In genomic region chr3:31572605-31573459, GRCh38 we compare ENCODE assay signal across 15 cellular contexts. TPM values are rescaled to one million over a fixed set of nuclear protein-coding genes. Genes with fewer than 3 reads are reported as not detected.
DNase-seq lines count a peak whose midpoint lies in the region; ATAC-seq, FAIRE-seq and TF ChIP-seq lines count a peak whose summit lies in the region.
"Had no signal": no experiment of that assay in that cellular context is flagged by ENCODE, and none has a peak within 500 bp of the region (broad histone marks: within the 10 kb centered on the region; RNA-seq: fewer than 3 reads in every experiment).

No MANE protein-coding gene starts in this region.

- no peak for DNase-seq in GM12891 (ENCODE audit: insufficient read length, low spot score)
- DNase-seq in GM12878 (ENCODE audit: low read depth, low spot score): no peak
- DNase-seq in central memory CD4-positive, alpha-beta T cell: no peak
- DNase-seq in activated naive CD8-positive, alpha-beta T cell treated with anti-CD3 and anti-CD28 coated beads, Interleukin-2, amount 50 U/mL, for 24 hours: no peak
- DNase-seq in NCI-H146 (lab: John Stamatoyannopoulos, UW): no peak
- DNase-seq in UCSD-AML1 (lab: John Stamatoyannopoulos, UW; ENCODE audit: unreplicated experiment): no peak
- DNase-seq: activated T-cell treated with anti-CD3 and anti-CD28 coated beads, Interleukin-2, amount 50 U/mL, for 1 hour; brain microvascular endothelial cell; CD8-positive, alpha-beta memory T cell; kidney glomerular epithelial cell; NCI-H524 treated with DMSO at 0.1 percent for 48 hours; stimulated activated CD4-positive, alpha-beta T cell treated with anti-CD3 and anti-CD28 coated beads, Interleukin-2, amount 100 ng/mL, for 48 hours; testis had no signal

- H3K4me1 Mint-ChIP-seq in activated naive CD8-positive, alpha-beta T cell treated with anti-CD3 and anti-CD28 coated beads, Interleukin-2, amount 50 U/mL, for 24 hours: peaks cover 34% of the 10 kb centered on the region

- RAD21 ChIA-PET in GM12878 (lab: Charles Lee; ENCODE audit: unreplicated experiment): interaction anchor here (1.0 to 1.8 kb wide), 2 partner anchors 33 to 40 kb away, joined by 4 to 5 read pairs; partner anchors contain the start of gene STT3B

- no peaks in the 10 kb centered on the region for H3K9me3 Mint-ChIP-seq in activated naive CD8-positive, alpha-beta T cell treated with anti-CD3 and anti-CD28 coated beads, Interleukin-2, amount 50 U/mL, for 24 hours
- H3K9me3 Mint-ChIP-seq: CD8-positive, alpha-beta memory T cell had no signal

- no TSS peak for BruUV-seq in GM12878 (replicated peaks; lab: Mats Ljungman, UMichigan)

- no peak for TF ChIP-seq EP300 in GM12878 (IDR thresholded peaks at IDR 0.05; ENCODE audit: borderline replicate concordance in 1 of 2, control insufficient read depth in 1 of 2, low read depth in 2 of 2, low read length in 2 of 2)

- peaks cover 86% of the 10 kb centered on the region for H3K79me2 ChIP-seq in GM12878 (ENCODE audit: control insufficient read depth, insufficient read depth, low read length)

- no peak for TF ChIP-seq RAD21 in GM12878 (IDR thresholded peaks at IDR 0.05; ENCODE audit: insufficient read depth, low read depth, low read length)

- FAIRE-seq in GM12891 (lab: Jason Lieb, UNC) (peak; percentile 47), GM12878 (lab: Jason Lieb, UNC) (peak; percentile 18)

- no peak overlapping the region for H3K9ac ChIP-seq in GM12878 (ENCODE audit: control insufficient read depth, insufficient read depth, low read length)

- in situ Hi-C loops in GM12878 (cut with MboI): no loop called here

- no peak overlapping the region for H3K4me3 ChIP-seq in GM12878
- H3K4me3 ChIP-seq: testis had no signal

- TF ChIP-seq POLR2A in GM12891 (IDR thresholded peaks at IDR 0.05; ENCODE audit: low read depth, low read length): no peak
- TF ChIP-seq POLR2A in GM12878 (IDR thresholded peaks at IDR 0.05; ENCODE audit: low read depth, low read length): no peak

- WGBS in GM12878 (ENCODE audit: insufficient coverage, insufficient replicate concordance, low lambda C conversion rate, missing lambda C conversion rate): 2% methylated on average over 4 of the region's 4 CpGs

- TF ChIP-seq CTCF in GM12878 (IDR thresholded peaks at IDR 0.05 in 2 of 3, conservative IDR thresholded peaks at IDR 0.05 in 1 of 3; ENCODE audit: control insufficient read depth in 2 of 3, extremely low read depth in 1 of 3, insufficient read depth in 1 of 3, low read depth in 3 of 3, low read length in 3 of 3): no peak

- intact Hi-C loops in GM12878 (cut with micrococcal nuclease; ENCODE audit: unreplicated experiment): no loop called here

- H4K20me1 ChIP-seq in GM12878 (ENCODE audit: control insufficient read depth, insufficient read depth): peaks cover 11% of the 10 kb centered on the region; the same call in 1 of the 2 replicates

- no peak overlapping the region for H3K27ac Mint-ChIP-seq in activated naive CD8-positive, alpha-beta T cell treated with anti-CD3 and anti-CD28 coated beads, Interleukin-2, amount 50 U/mL, for 24 hours
- H3K27ac Mint-ChIP-seq: CD8-positive, alpha-beta memory T cell had no signal

- peak; percentile 39 for ATAC-seq in GM21360 (IDR thresholded peaks at IDR 0.05; ENCODE audit: unreplicated experiment)
- peak; percentile 38 for ATAC-seq in HG03457 (IDR thresholded peaks at IDR 0.05; ENCODE audit: unreplicated experiment)
- peak; percentile 75 for ATAC-seq in GM12878
- ATAC-seq in activated naive CD8-positive, alpha-beta T cell treated with anti-CD3 and anti-CD28 coated beads, Interleukin-2, amount 50 U/mL, for 24 hours: no peak

- SMC1A ChIA-PET in GM12878 (lab: Charles Lee; ENCODE audit: uncharacterized antibody, unreplicated experiment): interaction anchor here (0.6 to 1.3 kb wide), 3 partner anchors 8 to 43 kb away, joined by 3 read pairs; no protein-coding TSS in a partner anchor

- peaks cover 0 to 2% of the 10 kb centered on the region in 2 experiments; a peak in 1 of 4 replicates for H3K36me3 ChIP-seq in GM12878 (ENCODE audit: control insufficient read depth in 2 of 2, insufficient read depth in 2 of 2, low read length in 1 of 2)
- H3K36me3 ChIP-seq: brain microvascular endothelial cell had no signal

- H3K36me3 Mint-ChIP-seq in activated naive CD8-positive, alpha-beta T cell treated with anti-CD3 and anti-CD28 coated beads, Interleukin-2, amount 50 U/mL, for 24 hours (ENCODE audit: low read depth): peaks cover 17% of the 10 kb centered on the region

- no peaks in the 10 kb centered on the region; the same call in 1 of the 3 replicates for H3K9me3 ChIP-seq in GM12878 (replicated peaks; ENCODE audit: control insufficient read depth, insufficient read depth, low read length)
- H3K9me3 ChIP-seq: testis had no signal

- H3K27ac ChIP-seq in GM12878 (ENCODE audit: control insufficient read depth, insufficient read depth): no peak overlapping the region
- H3K27ac ChIP-seq: brain microvascular endothelial cell, testis had no signal

- H3K4me1 ChIP-seq in GM12878 (ENCODE audit: control insufficient read depth, insufficient read depth, low read length): peaks cover 15% of the 10 kb centered on the region
- H3K4me1 ChIP-seq: testis had no signal

- no peak overlapping the region for H3K4me3 Mint-ChIP-seq in activated naive CD8-positive, alpha-beta T cell treated with anti-CD3 and anti-CD28 coated beads, Interleukin-2, amount 50 U/mL, for 24 hours

- no peaks in the 10 kb centered on the region for H3K27me3 ChIP-seq in GM12878 (replicated peaks in 1 of 2; ENCODE audit: control insufficient read depth in 2 of 2, insufficient read depth in 2 of 2, low read length in 1 of 2)
- H3K27me3 ChIP-seq: brain microvascular endothelial cell, testis had no signal

- no peaks in the 10 kb centered on the region for H3K27me3 Mint-ChIP-seq in activated naive CD8-positive, alpha-beta T cell treated with anti-CD3 and anti-CD28 coated beads, Interleukin-2, amount 50 U/mL, for 24 hours

- CTCF ChIA-PET in GM12878 (lab: Yijun Ruan, JAX): interaction anchor here (0.6 to 3.2 kb wide), 3 partner anchors 10 to 52 kb away, joined by 3 to 13 read pairs (median 4); no protein-coding TSS in a partner anchor

- no peak overlapping the region for H2AFZ ChIP-seq in GM12878 (ENCODE audit: control insufficient read depth, low read depth, low read length)

- POLR2A ChIA-PET in GM12878 (lab: Charles Lee): interaction anchor here (0.5 to 1.0 kb wide), 2 partner anchors 41 to 44 kb away, joined by 3 to 6 read pairs; partner anchors contain the start of gene STT3B

- H3K4me2 ChIP-seq in GM12878 (ENCODE audit: control insufficient read depth, insufficient read depth): peak overlapping the region; percentile 47; the same call in 1 of the 2 replicates

TF ChIP-seq in GM12891, 5 proteins besides CTCF, POLR2A, EP300 and RAD21:
- no peak for TF ChIP-seq POU2F2 (IDR thresholded peaks at IDR 0.05; ENCODE audit: low read depth, low read length)
- TF ChIP-seq TAF1 (IDR thresholded peaks at IDR 0.05; ENCODE audit: low read depth, low read length): no peak
- TF ChIP-seq SPI1 (IDR thresholded peaks at IDR 0.05; ENCODE audit: low read depth, low read length): no peak
- no peak for TF ChIP-seq POLR2AphosphoS5 (IDR thresholded peaks at IDR 0.05; ENCODE audit: low read depth, low read length)
- no peak for TF ChIP-seq PAX5 (IDR thresholded peaks at IDR 0.05; ENCODE audit: insufficient read depth, low read length, severe bottlenecking)
TF ChIP-seq in GM12891: peak in this region for 0.

TF ChIP-seq in GM12878, 131 proteins besides CTCF, POLR2A, EP300 and RAD21:
- TF ChIP-seq RUNX3 (IDR thresholded peaks at IDR 0.05; ENCODE audit: low read length) (peak; percentile 33), SIN3A (IDR thresholded peaks at IDR 0.05; ENCODE audit: low read depth, low read length) (no peak)
TF ChIP-seq in GM12878: peak in this region for 1.

RNA-seq across cellular contexts. Expression of gene STT3B, which starts 40.1 kb away (rescaled TPM):
- 65.3 TPM for polyA plus RNA-seq in GM12891 (2012; ENCODE audit: low read depth, missing spikeins)
- total RNA-seq in GM12878 (2013; cell fraction: nucleolus; rRNA removed): 279 and 287 TPM in 2 replicates
- 93.5 and 99.7 TPM in 2 replicates for total RNA-seq in GM12878 (2014; rRNA removed)
- total RNA-seq in GM12878 (2014; rRNA removed; fragmentation: Illumina TruSeq; extraction: Trizol): 125 and 135 TPM in 2 replicates
- 83.9 and 87.3 TPM in 2 replicates for total RNA-seq in GM12878 (2021)
- polyA plus RNA-seq in GM12878 (2011; ENCODE audit: low read depth): 51.0 TPM
- 208 and 308 TPM in 2 replicates for polyA plus RNA-seq in GM12878 (2011; rRNA removed)
- 76.6 and 78.3 TPM in 2 replicates for polyA plus RNA-seq in GM12878 (2011; cell fraction: cytosol; rRNA removed)
- polyA plus RNA-seq in GM12878 (2011; cell fraction: nucleus; rRNA removed): 99.2 and 113 TPM in 2 replicates
- 73.1 and 105 TPM in 2 replicates for polyA plus RNA-seq in GM12878 (2012)
- polyA plus RNA-seq in GM12878 (2014; fragmentation: Illumina TruSeq; extraction: Trizol): 80.0 and 89.8 TPM in 2 replicates
- 10 to 100 TPM; 19.9 to 29.3 TPM for polyA plus RNA-seq in GM12878 (2014; fragmentation: Nextera tagmentation; extraction: Ambion mirVana)
- polyA plus RNA-seq in GM12878 (2014; rRNA removed): 55.9 and 71.1 TPM in 2 replicates
- 10 to 100 TPM; 29.9 to 79.2 TPM for polyA plus RNA-seq in GM12878 (2016; fragmentation: Nextera tagmentation; extraction: Ambion mirVana)
- 213 and 270 TPM in 2 replicates for polyA minus RNA-seq in GM12878 (2011; rRNA and poly(A)+ RNA removed)
- polyA minus RNA-seq in GM12878 (2011; cell fraction: cytosol; rRNA and poly(A)+ RNA removed): 78.4 and 86.4 TPM in 2 replicates
- 110 and 166 TPM in 2 replicates for polyA minus RNA-seq in GM12878 (2011; cell fraction: nucleus; rRNA and poly(A)+ RNA removed)
